In the genomic region with DNA sequence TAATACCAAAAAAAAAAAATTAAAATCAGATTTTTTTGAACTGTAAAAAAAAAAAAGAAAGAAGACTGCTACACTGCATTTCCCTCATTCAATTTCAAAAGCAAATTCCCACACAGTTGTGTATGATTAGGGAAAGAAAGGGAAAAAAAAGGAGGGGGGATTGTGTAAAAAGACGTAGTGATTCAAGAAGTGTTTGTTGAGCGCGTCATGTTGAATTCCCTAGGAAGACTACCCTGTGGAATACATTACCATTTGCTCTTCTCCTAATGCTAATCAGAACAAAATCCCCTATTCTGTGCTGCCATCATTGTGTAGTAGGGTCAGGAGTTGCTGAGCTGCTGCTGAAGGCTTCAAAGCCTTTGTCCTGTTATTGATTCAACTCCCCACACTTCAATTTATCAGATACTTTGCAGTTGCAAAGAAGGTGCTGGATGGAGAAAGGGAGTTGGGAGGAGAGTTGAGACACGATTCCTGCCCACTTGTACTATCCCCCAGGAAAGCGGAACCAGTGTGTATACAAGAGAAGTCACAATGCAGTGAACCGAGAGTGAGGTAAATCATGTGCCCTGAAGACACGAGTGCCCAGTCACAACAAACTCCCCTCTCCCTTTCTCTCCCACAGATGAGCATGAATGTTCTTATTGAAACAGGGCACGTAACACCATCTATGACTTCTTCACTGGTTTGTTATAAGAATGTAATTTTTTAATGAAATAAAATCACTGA, we compare ENCODE assay signal across 29 cellular contexts.
DNase-seq lines count a peak whose midpoint lies in the region.
"Had no signal": no experiment of that assay in that cellular context is flagged by ENCODE, and none has a peak within 500 bp of the region (broad histone marks: within the 10 kb centered on the region; RNA-seq: fewer than 3 reads in every experiment).

No MANE protein-coding gene starts in this region.

- peaks cover 4% of the 10 kb centered on the region for H3K79me1 ChIP-seq in trophoblast cell (ENCODE audit: low read length)

- DNase-seq in ELR (ENCODE audit: low read depth) (peak; percentile 15), KBM-7 (peak; percentile 7), iris pigment epithelial cell (ENCODE audit: low read depth) (peak; percentile 13), trophoblast cell (no peak), germinal center (ENCODE audit: low spot score) (no peak), NCI-H510A treated with DMSO at 0.1 percent for 48 hours (lab: John Stamatoyannopoulos, UW) (no peak), NCI-H2107 (lab: John Stamatoyannopoulos, UW) (no peak)
- no peak for DNase-seq in activated CD4-positive, alpha-beta T cell treated with anti-CD3 and anti-CD28 coated beads, Interleukin-2, amount 50 U/mL, for 1 hour
- DNase-seq: activated CD4-positive, alpha-beta T cell treated with anti-CD3 and anti-CD28 coated beads for 1 hour; activated CD8-positive, alpha-beta T cell treated with anti-CD3 and anti-CD28 coated beads for 36 hours; activated effector memory CD4-positive, alpha-beta T cell treated with Interleukin-2 at 50 U/mL for 16 hours; activated naive CD8-positive, alpha-beta T cell treated with anti-CD3 and anti-CD28 coated beads for 36 hours; anterior cingulate cortex; caudate nucleus; CD4-positive, alpha-beta T cell; DMS79 treated with DMSO at 0.1 percent for 48 hours; effector CD8-positive, alpha-beta T cell; GF-D8; KG1; naive thymus-derived CD4-positive, alpha-beta T cell; NCI-H1105 treated with DMSO at 0.1 percent for 48 hours; NCI-H2081; NCI-H69; PC-9; stimulated activated CD4-positive, alpha-beta T cell treated with anti-CD3 and anti-CD28 coated beads, Interleukin-2, amount 100 ng/mL, for 24 hours; stimulated activated naive CD8-positive, alpha-beta T cell treated with anti-CD3 and anti-CD28 coated beads, Interleukin-15, amount 100 ng/mL, for 72 hours had no signal

- H3K23ac ChIP-seq in trophoblast cell (ENCODE audit: low read length), result no peak overlapping the region

- H3K36me3 ChIP-seq in trophoblast cell (ENCODE audit: control insufficient read depth in 1 of 2, insufficient read depth in 2 of 2, low read length in 2 of 2), result no peaks in the 10 kb centered on the region
- H3K36me3 ChIP-seq: thoracic aorta had no signal

- no peak overlapping the region for H4K8ac ChIP-seq in trophoblast cell (ENCODE audit: low read depth, low read length)

- no peaks in the 10 kb centered on the region for H3K27me3 ChIP-seq in trophoblast cell (ENCODE audit: insufficient read depth, low read length)

- H4K12ac ChIP-seq in trophoblast cell (ENCODE audit: low read depth, low read length), result no peak overlapping the region

- no peak overlapping the region for H3K9ac ChIP-seq in trophoblast cell (ENCODE audit: low read length)

- H3K14ac ChIP-seq in trophoblast cell (ENCODE audit: low read length), result no peak overlapping the region

- H2AFZ ChIP-seq in trophoblast cell (ENCODE audit: insufficient read depth, low read length, poor library complexity), result no peak overlapping the region
- H2AFZ ChIP-seq: PC-9 had no signal

- peaks cover 2 to 4% of the 10 kb centered on the region in 2 experiments for H3K4me1 ChIP-seq in trophoblast cell (ENCODE audit: control insufficient read depth in 1 of 2, insufficient read depth in 2 of 2, low read length in 2 of 2)

- in situ Hi-C loops in KBM-7 (cut with MboI; ENCODE audit: low pct_unique_long_range_greater_than_20kb, low sequenced_read_pairs), result no loop called here

- H3K79me2 ChIP-seq in trophoblast cell (ENCODE audit: control insufficient read depth, insufficient read depth, low read length, poor library complexity), result no peaks in the 10 kb centered on the region

- H3K4ac ChIP-seq in trophoblast cell (ENCODE audit: low read depth, low read length), result no peak overlapping the region

- H3K4me3 ChIP-seq in trophoblast cell (ENCODE audit: low read depth, low read length), result no peak overlapping the region
- H3K4me3 ChIP-seq: coronary artery, PC-9, thoracic aorta had no signal

- no peak overlapping the region for H2BK5ac ChIP-seq in trophoblast cell (ENCODE audit: low read depth, low read length, poor library complexity)

- peak overlapping the region; percentile 39 for H4K91ac ChIP-seq in trophoblast cell (ENCODE audit: low read depth, low read length)

- no peak overlapping the region for H3K4me2 ChIP-seq in trophoblast cell (ENCODE audit: low read length)
- H3K4me2 ChIP-seq: PC-9 had no signal

- peak overlapping the region; percentile 65 for H2BK12ac ChIP-seq in trophoblast cell (ENCODE audit: low read length)

- H3K9me3 ChIP-seq in trophoblast cell (ENCODE audit: insufficient read depth, low read depth, low read length), result peaks cover 2% of the 10 kb centered on the region

- peak overlapping the region; percentile 51 for H3K18ac ChIP-seq in trophoblast cell (ENCODE audit: low read length)

- no peak overlapping the region for H3K27ac ChIP-seq in trophoblast cell (ENCODE audit: low read depth, low read length)
- H3K27ac ChIP-seq: epithelial cell of prostate, PC-9 had no signal

- H2AK5ac ChIP-seq in trophoblast cell (ENCODE audit: low read length), result no peak overlapping the region

- no peak overlapping the region for H2BK120ac ChIP-seq in trophoblast cell (ENCODE audit: insufficient read depth, low read length, poor library complexity)

- WGBS in trophoblast cell (ENCODE audit: extremely low coverage, insufficient coverage, insufficient read length), result 100% methylated on average over 1 of the region's 8 CpGs

Comparison
In these comparisons a context has a peak if more than half of its experiments do, and no peak if none do; other contexts are left out.
1. DNase-seq: peak in ELR (single experiment), KBM-7 (single experiment) and iris pigment epithelial cell (single experiment); none in trophoblast cell (0 of 2), activated CD4-positive, alpha-beta T cell treated with anti-CD3 and anti-CD28 coated beads, Interleukin-2, amount 50 U/mL, for 1 hour (single experiment), germinal center (single experiment), NCI-H510A treated with DMSO at 0.1 percent for 48 hours (single experiment) and NCI-H2107 (single experiment).